1 cellular context compared by ENCODE assay signal in genomic region chr6:106974999-106975698, GRCh38.
A peak's percentile ranks its signal among the peaks of the same experiment; 100 is the strongest.
TF ChIP-seq lines count a peak whose summit lies in the region.

No MANE protein-coding gene starts in this region.

TF ChIP-seq in HEK293, 187 proteins besides CTCF, POLR2A, EP300 and RAD21 (continued from another document and continues in another):
- TF ChIP-seq ZNF704 (tag by site-specific recombination; IDR thresholded peaks at IDR 0.05) (no peak), ZNF391 (tag by site-specific recombination; IDR thresholded peaks at IDR 0.05; ENCODE audit: borderline replicate concordance, low read depth) (no peak), ZNF791 (tag by site-specific recombination; IDR thresholded peaks at IDR 0.05) (no peak), GLI2 (tag by site-specific recombination; IDR thresholded peaks at IDR 0.05; ENCODE audit: borderline replicate concordance, low read depth) (no peak), SCRT1 (tag by site-specific recombination; IDR thresholded peaks at IDR 0.05; ENCODE audit: borderline replicate concordance) (no peak), ZSCAN30 (tag by site-specific recombination; IDR thresholded peaks at IDR 0.05) (no peak), ZNF596 (tag by site-specific recombination; IDR thresholded peaks at IDR 0.05) (no peak), ZNF341 (tag by site-specific recombination; IDR thresholded peaks at IDR 0.05; ENCODE audit: low read depth) (no peak), PATZ1 (tag by site-specific recombination; IDR thresholded peaks at IDR 0.05) (0 out of 2 replicates have a peak, but pooled peaks have one; percentile 37), ZNF398 (tag by site-specific recombination; IDR thresholded peaks at IDR 0.05) (no peak), ZNF624 (tag by site-specific recombination; IDR thresholded peaks at IDR 0.05) (no peak), FEZF1 (tag by site-specific recombination; IDR thresholded peaks at IDR 0.05) (no peak), TRIM28 (IDR thresholded peaks at IDR 0.05; ENCODE audit: borderline replicate concordance, low read length) (no peak), MEIS1 (CRISPR knock-in tag; IDR thresholded peaks at IDR 0.05; ENCODE audit: borderline replicate concordance) (no peak), ZNF211 (tag by site-specific recombination; IDR thresholded peaks at IDR 0.05; ENCODE audit: low read depth) (no peak), ZNF426 (tag by site-specific recombination; IDR thresholded peaks at IDR 0.05) (no peak), ZNF248 (tag by site-specific recombination; IDR thresholded peaks at IDR 0.05) (no peak), ZNF830 (tag by site-specific recombination; IDR thresholded peaks at IDR 0.05; ENCODE audit: low read depth) (no peak), ZNF214 (tag by site-specific recombination; IDR thresholded peaks at IDR 0.05; ENCODE audit: borderline replicate concordance) (no peak), ZNF549 (tag by site-specific recombination; IDR thresholded peaks at IDR 0.05) (0 out of 2 replicates have a peak, but pooled peaks have one; percentile 14), ZBTB20 (tag by site-specific recombination; IDR thresholded peaks at IDR 0.05) (peak; percentile 67), ZNF157 (tag by site-specific recombination; IDR thresholded peaks at IDR 0.05) (no peak), ZNF18 (tag by site-specific recombination; IDR thresholded peaks at IDR 0.05) (no peak), MYNN (tag by site-specific recombination; IDR thresholded peaks at IDR 0.05; ENCODE audit: borderline replicate concordance) (peak; percentile 14; the same call in 1 of the 2 replicates), ZNF146 (tag by site-specific recombination; IDR thresholded peaks at IDR 0.05) (no peak), ZNF548 (tag by site-specific recombination; IDR thresholded peaks at IDR 0.05) (no peak), ZNF664 (tag by site-specific recombination; IDR thresholded peaks at IDR 0.05) (no peak), PRDM1 (tag by site-specific recombination; IDR thresholded peaks at IDR 0.05) (no peak), OVOL3 (tag by site-specific recombination; IDR thresholded peaks at IDR 0.05) (no peak), ZNF654 (tag by site-specific recombination; IDR thresholded peaks at IDR 0.05; ENCODE audit: low read depth) (no peak), SP3 (tag by site-specific recombination; IDR thresholded peaks at IDR 0.05) (no peak), ZNF169 (tag by site-specific recombination; IDR thresholded peaks at IDR 0.05) (no peak), ZNF48 (tag by site-specific recombination; IDR thresholded peaks at IDR 0.05) (no peak), HOXC10 (CRISPR knock-in tag; IDR thresholded peaks at IDR 0.05) (no peak), EGR2 (tag by site-specific recombination; IDR thresholded peaks at IDR 0.05; ENCODE audit: low read depth) (no peak), ZNF140 (tag by site-specific recombination; IDR thresholded peaks at IDR 0.05) (no peak), ZNF350 (tag by site-specific recombination; IDR thresholded peaks at IDR 0.05) (no peak), ZBTB10 (tag by site-specific recombination; IDR thresholded peaks at IDR 0.05) (0 out of 2 replicates have a peak, but pooled peaks have one; percentile 24), KLF1 (tag by site-specific recombination; IDR thresholded peaks at IDR 0.05) (no peak), ZBTB17 (tag by site-specific recombination; IDR thresholded peaks at IDR 0.05) (no peak; the same call in 1 of the 2 replicates), ZIC2 (tag by site-specific recombination; IDR thresholded peaks at IDR 0.05) (peak; percentile 57), BCL11A (tag by site-specific recombination; IDR thresholded peaks at IDR 0.05; ENCODE audit: low read depth) (no peak), ZNF221 (tag by site-specific recombination; IDR thresholded peaks at IDR 0.05; ENCODE audit: borderline replicate concordance) (no peak), GLIS1 (tag by site-specific recombination; IDR thresholded peaks at IDR 0.05) (peak; percentile 31; the same call in 1 of the 2 replicates), ZNF423 (tag by site-specific recombination; IDR thresholded peaks at IDR 0.05) (no peak), HOXD13 (CRISPR knock-in tag; IDR thresholded peaks at IDR 0.05; ENCODE audit: borderline replicate concordance) (no peak), ZNF707 (tag by site-specific recombination; IDR thresholded peaks at IDR 0.05) (no peak), ZNF843 (tag by site-specific recombination; IDR thresholded peaks at IDR 0.05) (no peak), YY1 (tag by site-specific recombination; IDR thresholded peaks at IDR 0.05) (peak; percentile 36; the same call in 1 of the 2 replicates)
- TF ChIP-seq, protein P1, sequence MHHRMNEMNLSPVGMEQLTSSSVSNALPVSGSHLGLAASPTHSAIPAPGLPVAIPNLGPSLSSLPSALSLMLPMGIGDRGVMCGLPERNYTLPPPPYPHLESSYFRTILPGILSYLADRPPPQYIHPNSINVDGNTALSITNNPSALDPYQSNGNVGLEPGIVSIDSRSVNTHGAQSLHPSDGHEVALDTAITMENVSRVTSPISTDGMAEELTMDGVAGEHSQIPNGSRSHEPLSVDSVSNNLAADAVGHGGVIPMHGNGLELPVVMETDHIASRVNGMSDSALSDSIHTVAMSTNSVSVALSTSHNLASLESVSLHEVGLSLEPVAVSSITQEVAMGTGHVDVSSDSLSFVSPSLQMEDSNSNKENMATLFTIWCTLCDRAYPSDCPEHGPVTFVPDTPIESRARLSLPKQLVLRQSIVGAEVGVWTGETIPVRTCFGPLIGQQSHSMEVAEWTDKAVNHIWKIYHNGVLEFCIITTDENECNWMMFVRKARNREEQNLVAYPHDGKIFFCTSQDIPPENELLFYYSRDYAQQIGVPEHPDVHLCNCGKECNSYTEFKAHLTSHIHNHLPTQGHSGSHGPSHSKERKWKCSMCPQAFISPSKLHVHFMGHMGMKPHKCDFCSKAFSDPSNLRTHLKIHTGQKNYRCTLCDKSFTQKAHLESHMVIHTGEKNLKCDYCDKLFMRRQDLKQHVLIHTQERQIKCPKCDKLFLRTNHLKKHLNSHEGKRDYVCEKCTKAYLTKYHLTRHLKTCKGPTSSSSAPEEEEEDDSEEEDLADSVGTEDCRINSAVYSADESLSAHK (tag by site-specific recombination; IDR thresholded peaks at IDR 0.05) = no peak
- TF ChIP-seq, protein P2, sequence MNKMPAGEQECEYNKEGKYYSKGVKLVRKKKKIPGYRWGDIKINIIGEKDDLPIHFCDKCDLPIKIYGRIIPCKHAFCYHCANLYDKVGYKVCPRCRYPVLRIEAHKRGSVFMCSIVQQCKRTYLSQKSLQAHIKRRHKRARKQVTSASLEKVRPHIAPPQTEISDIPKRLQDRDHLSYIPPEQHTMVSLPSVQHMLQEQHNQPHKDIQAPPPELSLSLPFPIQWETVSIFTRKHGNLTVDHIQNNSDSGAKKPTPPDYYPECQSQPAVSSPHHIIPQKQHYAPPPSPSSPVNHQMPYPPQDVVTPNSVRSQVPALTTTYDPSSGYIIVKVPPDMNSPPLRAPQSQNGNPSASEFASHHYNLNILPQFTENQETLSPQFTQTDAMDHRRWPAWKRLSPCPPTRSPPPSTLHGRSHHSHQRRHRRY (tag by site-specific recombination; IDR thresholded peaks at IDR 0.05) = no peak
- TF ChIP-seq, protein P3, sequence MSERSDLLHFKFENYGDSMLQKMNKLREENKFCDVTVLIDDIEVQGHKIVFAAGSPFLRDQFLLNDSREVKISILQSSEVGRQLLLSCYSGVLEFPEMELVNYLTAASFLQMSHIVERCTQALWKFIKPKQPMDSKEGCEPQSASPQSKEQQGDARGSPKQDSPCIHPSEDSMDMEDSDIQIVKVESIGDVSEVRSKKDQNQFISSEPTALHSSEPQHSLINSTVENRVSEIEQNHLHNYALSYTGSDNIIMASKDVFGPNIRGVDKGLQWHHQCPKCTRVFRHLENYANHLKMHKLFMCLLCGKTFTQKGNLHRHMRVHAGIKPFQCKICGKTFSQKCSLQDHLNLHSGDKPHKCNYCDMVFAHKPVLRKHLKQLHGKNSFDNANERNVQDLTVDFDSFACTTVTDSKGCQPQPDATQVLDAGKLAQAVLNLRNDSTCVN (tag by site-specific recombination; optimal IDR thresholded peaks at IDR 0.05) = peak; percentile 84
- TF ChIP-seq, protein P4, sequence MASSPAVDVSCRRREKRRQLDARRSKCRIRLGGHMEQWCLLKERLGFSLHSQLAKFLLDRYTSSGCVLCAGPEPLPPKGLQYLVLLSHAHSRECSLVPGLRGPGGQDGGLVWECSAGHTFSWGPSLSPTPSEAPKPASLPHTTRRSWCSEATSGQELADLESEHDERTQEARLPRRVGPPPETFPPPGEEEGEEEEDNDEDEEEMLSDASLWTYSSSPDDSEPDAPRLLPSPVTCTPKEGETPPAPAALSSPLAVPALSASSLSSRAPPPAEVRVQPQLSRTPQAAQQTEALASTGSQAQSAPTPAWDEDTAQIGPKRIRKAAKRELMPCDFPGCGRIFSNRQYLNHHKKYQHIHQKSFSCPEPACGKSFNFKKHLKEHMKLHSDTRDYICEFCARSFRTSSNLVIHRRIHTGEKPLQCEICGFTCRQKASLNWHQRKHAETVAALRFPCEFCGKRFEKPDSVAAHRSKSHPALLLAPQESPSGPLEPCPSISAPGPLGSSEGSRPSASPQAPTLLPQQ (tag by site-specific recombination; IDR thresholded peaks at IDR 0.05) = peak; percentile 11; the same call in 1 of the 2 replicates
- TF ChIP-seq, protein P5, sequence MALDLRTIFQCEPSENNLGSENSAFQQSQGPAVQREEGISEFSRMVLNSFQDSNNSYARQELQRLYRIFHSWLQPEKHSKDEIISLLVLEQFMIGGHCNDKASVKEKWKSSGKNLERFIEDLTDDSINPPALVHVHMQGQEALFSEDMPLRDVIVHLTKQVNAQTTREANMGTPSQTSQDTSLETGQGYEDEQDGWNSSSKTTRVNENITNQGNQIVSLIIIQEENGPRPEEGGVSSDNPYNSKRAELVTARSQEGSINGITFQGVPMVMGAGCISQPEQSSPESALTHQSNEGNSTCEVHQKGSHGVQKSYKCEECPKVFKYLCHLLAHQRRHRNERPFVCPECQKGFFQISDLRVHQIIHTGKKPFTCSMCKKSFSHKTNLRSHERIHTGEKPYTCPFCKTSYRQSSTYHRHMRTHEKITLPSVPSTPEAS (tag by site-specific recombination; IDR thresholded peaks at IDR 0.05) = no peak
